16 cellular contexts compared by ENCODE assay signal in genomic region chr10:50615654-50616053, GRCh38.
"Had no signal": no experiment of that assay in that cellular context is flagged by ENCODE, and none has a peak within 500 bp of the region (broad histone marks: within the 10 kb centered on the region; RNA-seq: fewer than 3 reads in every experiment).

No MANE protein-coding gene starts in this region.

- DNase-seq: activated CD4-positive, alpha-beta T cell treated with anti-CD3 and anti-CD28 coated beads for 36 hours; activated CD4-positive, alpha-beta T cell treated with anti-CD3 and anti-CD28 coated beads, Interleukin-2, amount 50 U/mL, for 48 hours; activated gamma-delta T cell; adrenal gland; dermis blood vessel endothelial cell; effector memory CD4-positive, alpha-beta T cell; esophagus squamous epithelium; mesenchymal stem cell; mucosa of descending colon; naive B cell; stimulated activated CD4-positive, alpha-beta T cell treated with anti-CD3 and anti-CD28 coated beads, Interleukin-2, amount 100 ng/mL, for 24 hours; trophoblast cell had no signal

- H3K27ac ChIP-seq: adrenal gland, esophagus squamous epithelium, prostate gland, right atrium auricular region, suprapubic skin had no signal

- H3K9me3 ChIP-seq: adrenal gland, esophagus squamous epithelium, mucosa of descending colon, prostate gland, right atrium auricular region, suprapubic skin had no signal

- ATAC-seq: activated CD4-positive, alpha-beta T cell treated with anti-CD3 and anti-CD28 coated beads for 36 hours; mucosa of descending colon; WTC11 had no signal

- H3K36me3 ChIP-seq: adrenal gland, esophagus squamous epithelium, prostate gland, right atrium auricular region, suprapubic skin had no signal

- H3K4me3 ChIP-seq: adrenal gland, esophagus squamous epithelium, mucosa of descending colon, prostate gland, right atrium auricular region, suprapubic skin had no signal

- H3K27me3 ChIP-seq: adrenal gland, esophagus squamous epithelium, right atrium auricular region, suprapubic skin had no signal
